1 cellular context compared by ENCODE assay signal in genomic region chr12:113120670-113121370, GRCh38.
TF ChIP-seq lines count a peak whose summit lies in the region.

No MANE protein-coding gene starts in this region.

TF ChIP-seq in WTC11, 78 proteins besides CTCF, POLR2A, EP300 and RAD21 (continued from another document):
- TF ChIP-seq STAT6 (CRISPR knock-in tag; conservative IDR thresholded peaks at IDR 0.05; ENCODE audit: low read depth) (no peak), E2F5 (CRISPR knock-in tag; IDR thresholded peaks at IDR 0.05) (no peak)
TF ChIP-seq in WTC11: peak in this region for 0.
